Comparison of ENCODE assay signal across 17 cellular contexts in genomic region chr18:13026583-13027270, GRCh38. TPM values are rescaled to one million over a fixed set of nuclear protein-coding genes. Genes with fewer than 3 reads are reported as not detected.
DNase-seq lines count a peak whose midpoint lies in the region; ATAC-seq, FAIRE-seq and TF ChIP-seq lines count a peak whose summit lies in the region.
"Had no signal": no experiment of that assay in that cellular context is flagged by ENCODE, and none has a peak within 500 bp of the region (broad histone marks: within the 10 kb centered on the region; RNA-seq: fewer than 3 reads in every experiment).

No MANE protein-coding gene starts in this region.

- in situ Hi-C loops in HepG2 (cut with HindIII; ENCODE audit: extremely low pct_ligation_motif_present, low pct_unique_long_range_greater_than_20kb): no loop called here

- no TSS peak for BruUV-seq in HepG2 (replicated peaks; lab: Mats Ljungman, UMichigan)

- H3K4me3 ChIP-seq in left ventricle myocardium inferior: no peak overlapping the region
- no peak overlapping the region for H3K4me3 ChIP-seq in HepG2 (replicated peaks in 1 of 3; ENCODE audit: insufficient read depth in 1 of 3, low read depth in 2 of 3, low read length in 3 of 3)
- H3K4me3 ChIP-seq: dorsolateral prefrontal cortex, esophagus squamous epithelium, mucosa of descending colon had no signal

- H3K79me2 ChIP-seq in HepG2 (ENCODE audit: insufficient read depth, low read length): peaks cover 5% of the 10 kb centered on the region

- no peak for ATAC-seq in left cardiac atrium
- ATAC-seq in GM21390 (IDR thresholded peaks at IDR 0.05; ENCODE audit: unreplicated experiment): no peak
- no peak for ATAC-seq in HepG2
- ATAC-seq: mucosa of descending colon had no signal

- no peak overlapping the region for H3K9ac ChIP-seq in HepG2 (ENCODE audit: insufficient read depth, low read depth, low read length)

- no peak for TF ChIP-seq POLR2A in HepG2 (IDR thresholded peaks at IDR 0.05; ENCODE audit: insufficient read depth in 1 of 2, low read depth in 2 of 2, low read length in 2 of 2)

- H3K4me1 ChIP-seq in left ventricle myocardium inferior: peaks cover 32% of the 10 kb centered on the region
- no peaks in the 10 kb centered on the region for H3K4me1 ChIP-seq in HepG2 (ENCODE audit: insufficient read depth, low read length)
- H3K4me1 ChIP-seq: esophagus squamous epithelium had no signal

- FAIRE-seq in HepG2 (lab: Jason Lieb, UNC): no peak

- H3K36me3 ChIP-seq in left ventricle myocardium inferior: peaks cover 40% of the 10 kb centered on the region
- peaks cover 2 to 56% of the 10 kb centered on the region in 2 experiments for H3K36me3 ChIP-seq in HepG2 (replicated peaks in 1 of 2; ENCODE audit: control insufficient read depth in 1 of 2, insufficient read depth in 2 of 2, low read length in 2 of 2)

- H3K27me3 ChIP-seq in left ventricle myocardium inferior (ENCODE audit: low read depth): no peaks in the 10 kb centered on the region
- H3K27me3 ChIP-seq in HepG2 (ENCODE audit: control insufficient read depth in 1 of 2, insufficient read depth in 2 of 2, low read length in 2 of 2): no peaks in the 10 kb centered on the region
- H3K27me3 ChIP-seq: dorsolateral prefrontal cortex, esophagus squamous epithelium had no signal

- no peak overlapping the region for H2AFZ ChIP-seq in HepG2 (ENCODE audit: low read length)

- TF ChIP-seq EP300 in HepG2 (IDR thresholded peaks at IDR 0.05; ENCODE audit: low read depth in 2 of 2, low read length in 2 of 2) (no peak), HepG2 (CRISPR knock-in tag; IDR thresholded peaks at IDR 0.05; ENCODE audit: borderline replicate concordance) (no peak)

- H3K27ac ChIP-seq in left ventricle myocardium inferior (replicated peaks) (peak overlapping the region; percentile 78), HepG2 (ENCODE audit: extremely low read length, insufficient read depth, low read length) (no peak overlapping the region)
- H3K27ac ChIP-seq: dorsolateral prefrontal cortex, esophagus squamous epithelium had no signal

- CTCF ChIA-PET in HepG2 (lab: Yijun Ruan, JAX; ENCODE audit: low intra/inter-chr PET ratio, low total read pairs): no interaction called here

- TF ChIP-seq RAD21 in HepG2 (CRISPR knock-in tag; IDR thresholded peaks at IDR 0.05): no peak

- no peak overlapping the region for H3K4me2 ChIP-seq in HepG2 (ENCODE audit: low read depth, low read length)

- POLR2A ChIA-PET in HepG2 (lab: Yijun Ruan, JAX): no interaction called here

- H3K9me3 ChIP-seq in left ventricle myocardium inferior (replicated peaks): peaks cover 11% of the 10 kb centered on the region
- H3K9me3 ChIP-seq in HepG2 (ENCODE audit: low read length): no peaks in the 10 kb centered on the region
- H3K9me3 ChIP-seq: mucosa of descending colon had no signal

- intact Hi-C loops in left ventricle myocardium inferior (cut with micrococcal nuclease): no loop called here
- intact Hi-C loops in left cardiac atrium (cut with DNase I): no loop called here
- intact Hi-C loops in HepG2 (cut with micrococcal nuclease; ENCODE audit: unreplicated experiment): no loop called here

- no peaks in the 10 kb centered on the region for H4K20me1 ChIP-seq in HepG2 (ENCODE audit: insufficient read depth, low read length)

- 95% methylated on average over 3 of the region's 3 CpGs for WGBS in HepG2 (ENCODE audit: low lambda C conversion rate)

- no peak for TF ChIP-seq CTCF in left ventricle myocardium inferior (IDR thresholded peaks at IDR 0.05; ENCODE audit: borderline replicate concordance)
- TF ChIP-seq CTCF in HepG2 (CRISPR knock-in tag; IDR thresholded peaks at IDR 0.05): no peak

- DNase-seq in left ventricle myocardium inferior: no peak
- DNase-seq in left cardiac atrium: no peak
- DNase-seq in astrocyte of the hippocampus (ENCODE audit: low read depth, low spot score): peak; percentile 64
- DNase-seq in foreskin melanocyte: peak; percentile 77
- DNase-seq in activated CD8-positive, alpha-beta memory T cell treated with anti-CD3 and anti-CD28 coated beads, Interleukin-2, amount 50 U/mL, for 4 hours: no peak
- no peak for DNase-seq in HepG2 (ENCODE audit: low spot score)
- DNase-seq in 8988T: no peak
- DNase-seq: activated gamma-delta T cell treated with Interleukin-2 at 50 U/mL for 16 hours; CD4-positive, alpha-beta memory T cell; dorsolateral prefrontal cortex; esophagus squamous epithelium; hippocampal formation; mucosa of descending colon; NCI-H187; retina; SHP77 had no signal

TF ChIP-seq in HepG2, 621 proteins besides CTCF, POLR2A, EP300 and RAD21 (continues in another document):
- TF ChIP-seq RBFOX2 (IDR thresholded peaks at IDR 0.05; ENCODE audit: low read depth, low read length): no peak
- TF ChIP-seq ZNF75D (CRISPR knock-in tag; IDR thresholded peaks at IDR 0.05; ENCODE audit: borderline replicate concordance): no peak
- TF ChIP-seq, protein P1, sequence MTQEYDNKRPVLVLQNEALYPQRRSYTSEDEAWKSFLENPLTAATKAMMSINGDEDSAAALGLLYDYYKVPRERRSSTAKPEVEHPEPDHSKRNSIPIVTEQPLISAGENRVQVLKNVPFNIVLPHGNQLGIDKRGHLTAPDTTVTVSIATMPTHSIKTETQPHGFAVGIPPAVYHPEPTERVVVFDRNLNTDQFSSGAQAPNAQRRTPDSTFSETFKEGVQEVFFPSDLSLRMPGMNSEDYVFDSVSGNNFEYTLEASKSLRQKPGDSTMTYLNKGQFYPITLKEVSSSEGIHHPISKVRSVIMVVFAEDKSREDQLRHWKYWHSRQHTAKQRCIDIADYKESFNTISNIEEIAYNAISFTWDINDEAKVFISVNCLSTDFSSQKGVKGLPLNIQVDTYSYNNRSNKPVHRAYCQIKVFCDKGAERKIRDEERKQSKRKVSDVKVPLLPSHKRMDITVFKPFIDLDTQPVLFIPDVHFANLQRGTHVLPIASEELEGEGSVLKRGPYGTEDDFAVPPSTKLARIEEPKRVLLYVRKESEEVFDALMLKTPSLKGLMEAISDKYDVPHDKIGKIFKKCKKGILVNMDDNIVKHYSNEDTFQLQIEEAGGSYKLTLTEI (CRISPR knock-in tag; conservative IDR thresholded peaks at IDR 0.05): no peak
- no peak for TF ChIP-seq ZFP91 (CRISPR knock-in tag; IDR thresholded peaks at IDR 0.05; ENCODE audit: borderline replicate concordance)
- TF ChIP-seq ERF (CRISPR knock-in tag; IDR thresholded peaks at IDR 0.05): no peak
- TF ChIP-seq ZNF382 (CRISPR knock-in tag; IDR thresholded peaks at IDR 0.05; ENCODE audit: borderline replicate concordance): no peak
- TF ChIP-seq, protein P2, sequence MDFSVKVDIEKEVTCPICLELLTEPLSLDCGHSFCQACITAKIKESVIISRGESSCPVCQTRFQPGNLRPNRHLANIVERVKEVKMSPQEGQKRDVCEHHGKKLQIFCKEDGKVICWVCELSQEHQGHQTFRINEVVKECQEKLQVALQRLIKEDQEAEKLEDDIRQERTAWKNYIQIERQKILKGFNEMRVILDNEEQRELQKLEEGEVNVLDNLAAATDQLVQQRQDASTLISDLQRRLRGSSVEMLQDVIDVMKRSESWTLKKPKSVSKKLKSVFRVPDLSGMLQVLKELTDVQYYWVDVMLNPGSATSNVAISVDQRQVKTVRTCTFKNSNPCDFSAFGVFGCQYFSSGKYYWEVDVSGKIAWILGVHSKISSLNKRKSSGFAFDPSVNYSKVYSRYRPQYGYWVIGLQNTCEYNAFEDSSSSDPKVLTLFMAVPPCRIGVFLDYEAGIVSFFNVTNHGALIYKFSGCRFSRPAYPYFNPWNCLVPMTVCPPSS (IDR thresholded peaks at IDR 0.05): no peak
- TF ChIP-seq RORA (CRISPR knock-in tag; IDR thresholded peaks at IDR 0.05): no peak
- no peak for TF ChIP-seq ZNF569 (CRISPR knock-in tag; IDR thresholded peaks at IDR 0.05; ENCODE audit: borderline replicate concordance)
- TF ChIP-seq ZIK1 (CRISPR knock-in tag; IDR thresholded peaks at IDR 0.05; ENCODE audit: borderline replicate concordance, low read depth): no peak
- TF ChIP-seq BRCA1 (CRISPR knock-in tag; IDR thresholded peaks at IDR 0.05): no peak

RNA-seq across cellular contexts. Expression of gene CEP192, which starts 35.6 kb away (rescaled TPM):
- total RNA-seq in left ventricle myocardium inferior: 25.6 TPM
- 10 to 100 TPM; 24.6 to 27.1 TPM for total RNA-seq in left cardiac atrium
- total RNA-seq in HepG2 (2016; rRNA removed; fragmentation: Illumina TruSeq; extraction: Trizol): 24.7 and 33.6 TPM in 2 replicates
- total RNA-seq in HepG2 (2016; cell fraction: cytosol; rRNA removed; fragmentation: Illumina TruSeq; extraction: Trizol; ENCODE audit: low read depth): 50.8 and 65.5 TPM in 2 replicates
- total RNA-seq in HepG2 (2016; cell fraction: insoluble cytoplasmic fraction; rRNA removed; fragmentation: Illumina TruSeq; extraction: Trizol): 24.0 and 29.5 TPM in 2 replicates
- 48.0 and 59.3 TPM in 2 replicates for total RNA-seq in HepG2 (2016; cell fraction: membrane; rRNA removed; fragmentation: Illumina TruSeq; extraction: Trizol)
- 28.6 and 34.6 TPM in 2 replicates for total RNA-seq in HepG2 (2016; cell fraction: nucleus; rRNA removed; fragmentation: Illumina TruSeq; extraction: Trizol)
- 12.2 and 15.3 TPM in 2 replicates for polyA plus RNA-seq in HepG2 (2011; rRNA removed)
- 6.1 and 8.7 TPM in 2 replicates for polyA plus RNA-seq in HepG2 (2011; cell fraction: cytosol; rRNA removed)
- 14.1 and 15.3 TPM in 2 replicates for polyA plus RNA-seq in HepG2 (2011; cell fraction: nucleus; rRNA removed)
- polyA plus RNA-seq in HepG2 (2012): 6.9 and 10.2 TPM in 2 replicates
- polyA plus RNA-seq in HepG2 (2016; cell fraction: cytosol; fragmentation: Illumina TruSeq; extraction: Trizol; ENCODE audit: low read depth): 1.0 and 1.6 TPM in 2 replicates
- 16.2 and 18.0 TPM in 2 replicates for polyA plus RNA-seq in HepG2 (2016; cell fraction: insoluble cytoplasmic fraction; fragmentation: Illumina TruSeq; extraction: Trizol; ENCODE audit: low read depth)
- polyA plus RNA-seq in HepG2 (2016; cell fraction: membrane; fragmentation: Illumina TruSeq; extraction: Trizol; ENCODE audit: low read depth): 3.0 and 3.3 TPM in 2 replicates
- polyA plus RNA-seq in HepG2 (2016; cell fraction: nucleus; fragmentation: Illumina TruSeq; extraction: Trizol; ENCODE audit: insufficient read depth, low read depth): 27.2 and 34.7 TPM in 2 replicates
- 30.4 and 77.0 TPM in 2 replicates for polyA minus RNA-seq in HepG2 (2011; rRNA and poly(A)+ RNA removed; ENCODE audit: low replicate concordance)
- 20.5 and 21.1 TPM in 2 replicates for polyA minus RNA-seq in HepG2 (2011; cell fraction: cytosol; rRNA and poly(A)+ RNA removed)
- 48.3 and 49.1 TPM in 2 replicates for polyA minus RNA-seq in HepG2 (2011; cell fraction: nucleus; rRNA and poly(A)+ RNA removed)

Comparison
In these comparisons a context has a peak if more than half of its experiments do, and no peak if none do; other contexts are left out.
1. DNase-seq: peak in astrocyte of the hippocampus (single experiment) and foreskin melanocyte (single experiment); none in left ventricle myocardium inferior (single experiment), left cardiac atrium (single experiment), activated CD8-positive, alpha-beta memory T cell treated with anti-CD3 and anti-CD28 coated beads, Interleukin-2, amount 50 U/mL, for 4 hours (single experiment), HepG2 (single experiment) and 8988T (single experiment).